Comparison of ENCODE assay signal across 1 cellular context in the genomic region with DNA sequence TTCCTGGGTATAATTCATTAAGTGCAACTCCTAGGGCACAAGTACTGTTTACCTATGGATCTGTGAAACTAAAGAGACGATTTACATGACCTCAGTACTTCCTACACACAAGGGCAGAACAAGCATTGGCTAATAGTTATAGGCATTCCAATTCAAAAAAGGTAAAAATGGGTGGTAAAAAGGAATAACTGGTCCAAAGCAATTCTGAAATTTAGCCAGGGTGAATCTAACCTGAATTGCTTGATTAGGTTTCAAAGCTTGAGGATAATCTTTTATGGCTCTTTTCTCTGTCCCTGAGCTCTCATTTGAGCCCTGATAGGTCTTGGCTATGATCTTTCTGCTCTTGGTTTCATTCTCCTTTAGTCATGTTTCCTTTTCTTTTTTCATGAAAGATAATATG.
TF ChIP-seq lines count a peak whose summit lies in the region.

No MANE protein-coding gene starts in this region.

TF ChIP-seq in WTC11, 78 proteins besides CTCF, POLR2A, EP300 and RAD21 (continued from another document):
- TF ChIP-seq NR3C1 (CRISPR knock-in tag; conservative IDR thresholded peaks at IDR 0.05; ENCODE audit: low read depth) (no peak), FOXJ3 (CRISPR knock-in tag; IDR thresholded peaks at IDR 0.05; ENCODE audit: borderline replicate concordance) (no peak), JAZF1 (CRISPR knock-in tag; IDR thresholded peaks at IDR 0.05) (no peak), ZBTB43 (CRISPR knock-in tag; IDR thresholded peaks at IDR 0.05) (no peak), CREM (CRISPR knock-in tag; IDR thresholded peaks at IDR 0.05) (no peak), GTF2I (CRISPR knock-in tag; conservative IDR thresholded peaks at IDR 0.05) (no peak), ZNF532 (CRISPR knock-in tag; IDR thresholded peaks at IDR 0.05; ENCODE audit: borderline replicate concordance) (no peak), CBFB (CRISPR knock-in tag; IDR thresholded peaks at IDR 0.05; ENCODE audit: low read depth) (no peak), FOXP4 (CRISPR knock-in tag; IDR thresholded peaks at IDR 0.05) (no peak), MYBL2 (CRISPR knock-in tag; IDR thresholded peaks at IDR 0.05) (no peak), ERG (CRISPR knock-in tag; IDR thresholded peaks at IDR 0.05) (no peak), ZNF219 (CRISPR knock-in tag; IDR thresholded peaks at IDR 0.05; ENCODE audit: borderline replicate concordance) (no peak), PRDM15 (CRISPR knock-in tag; IDR thresholded peaks at IDR 0.05) (no peak), ZMAT4 (CRISPR knock-in tag; IDR thresholded peaks at IDR 0.05) (no peak)
- TF ChIP-seq, protein P1, sequence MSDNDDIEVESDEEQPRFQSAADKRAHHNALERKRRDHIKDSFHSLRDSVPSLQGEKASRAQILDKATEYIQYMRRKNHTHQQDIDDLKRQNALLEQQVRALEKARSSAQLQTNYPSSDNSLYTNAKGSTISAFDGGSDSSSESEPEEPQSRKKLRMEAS (CRISPR knock-in tag; IDR thresholded peaks at IDR 0.05), result no peak
